ENCODE assay signal across 1 cellular context in genomic region chr20:49937023-49937929, GRCh38.
TF ChIP-seq lines count a peak whose summit lies in the region.

No MANE protein-coding gene starts in this region.

TF ChIP-seq in HepG2, 621 proteins besides CTCF, POLR2A, EP300 and RAD21 (continues in another document):
- no peak for TF ChIP-seq KLF6 (CRISPR knock-in tag; IDR thresholded peaks at IDR 0.05)
- no peak for TF ChIP-seq MAZ (IDR thresholded peaks at IDR 0.05; ENCODE audit: borderline replicate concordance, low read depth, low read length)
- peak; percentile 59; the same call in 1 of the 2 replicates for TF ChIP-seq MAZ (CRISPR knock-in tag; IDR thresholded peaks at IDR 0.05; ENCODE audit: low read depth)
- 0 out of 2 replicates have a peak, but pooled peaks have one; percentile 27 for TF ChIP-seq MAF1 (CRISPR knock-in tag; IDR thresholded peaks at IDR 0.05; ENCODE audit: borderline replicate concordance)
- no peak for TF ChIP-seq DR1 (CRISPR knock-in tag; IDR thresholded peaks at IDR 0.05)
- no peak for TF ChIP-seq POLR2AphosphoS5 (IDR thresholded peaks at IDR 0.05; ENCODE audit: low read depth, low read length)
- peak; percentile 58; the same call in 1 of the 2 replicates for TF ChIP-seq ZNF44 (CRISPR knock-in tag; IDR thresholded peaks at IDR 0.05)
- TF ChIP-seq U2AF2 (IDR thresholded peaks at IDR 0.05; ENCODE audit: low read depth, low read length), result no peak
- TF ChIP-seq ZSCAN22 (CRISPR knock-in tag; IDR thresholded peaks at IDR 0.05), result no peak
- no peak; the same call in 1 of the 2 replicates for TF ChIP-seq NR0B2 (CRISPR knock-in tag; IDR thresholded peaks at IDR 0.05)
- 0 out of 2 replicates have a peak, but pooled peaks have one; percentile 42 for TF ChIP-seq HOXA7 (CRISPR knock-in tag; IDR thresholded peaks at IDR 0.05)
- TF ChIP-seq ARHGAP35 (CRISPR knock-in tag; IDR thresholded peaks at IDR 0.05; ENCODE audit: borderline replicate concordance), result no peak
- TF ChIP-seq ZNF264 (CRISPR knock-in tag; IDR thresholded peaks at IDR 0.05), result peak; percentile 64; the same call in 1 of the 2 replicates
- no peak for TF ChIP-seq SMAD1 (CRISPR knock-in tag; IDR thresholded peaks at IDR 0.05; ENCODE audit: borderline replicate concordance, low read depth)
- TF ChIP-seq ZNF281 (CRISPR knock-in tag; IDR thresholded peaks at IDR 0.05; ENCODE audit: borderline replicate concordance), result 0 out of 2 replicates have a peak, but pooled peaks have one; percentile 24
- TF ChIP-seq PRMT3 (CRISPR knock-in tag; IDR thresholded peaks at IDR 0.05; ENCODE audit: borderline replicate concordance, low read depth), result no peak
- TF ChIP-seq ZNF446 (CRISPR knock-in tag; IDR thresholded peaks at IDR 0.05), result no peak
- TF ChIP-seq IRF2 (CRISPR knock-in tag; IDR thresholded peaks at IDR 0.05), result no peak
- no peak; the same call in 1 of the 2 replicates for TF ChIP-seq THAP11 (CRISPR knock-in tag; IDR thresholded peaks at IDR 0.05)
- no peak for TF ChIP-seq JUN (CRISPR knock-in tag; IDR thresholded peaks at IDR 0.05)
- 0 out of 2 replicates have a peak, but pooled peaks have one; percentile 26 for TF ChIP-seq SRF (IDR thresholded peaks at IDR 0.05; ENCODE audit: low read depth, low read length)
- TF ChIP-seq TBL1XR1 (IDR thresholded peaks at IDR 0.05; ENCODE audit: borderline replicate concordance, low read length, partially characterized antibody), result no peak
- TF ChIP-seq AKAP8 (CRISPR knock-in tag; IDR thresholded peaks at IDR 0.05), result no peak
- TF ChIP-seq ZNF607 (CRISPR knock-in tag; IDR thresholded peaks at IDR 0.05; ENCODE audit: borderline replicate concordance), result no peak
- TF ChIP-seq HMGXB4 (CRISPR knock-in tag; IDR thresholded peaks at IDR 0.05; ENCODE audit: borderline replicate concordance in 1 of 2, low read depth in 1 of 2), result peak in 1 of 2 experiments; percentile 0; a peak in 1 of 4 replicates
- TF ChIP-seq ZNF678 (CRISPR knock-in tag; IDR thresholded peaks at IDR 0.05), result no peak
- TF ChIP-seq ZNF143 (CRISPR knock-in tag; IDR thresholded peaks at IDR 0.05), result 0 out of 2 replicates have a peak, but pooled peaks have one; percentile 34
- TF ChIP-seq ZNF33B (CRISPR knock-in tag; IDR thresholded peaks at IDR 0.05), result no peak
- no peak for TF ChIP-seq TCF7 (IDR thresholded peaks at IDR 0.05; ENCODE audit: low read depth)
- TF ChIP-seq HOXA3 (CRISPR knock-in tag; IDR thresholded peaks at IDR 0.05), result peak; percentile 50; the same call in 1 of the 2 replicates
- no peak; a peak in 1 of 4 replicates for TF ChIP-seq KLF16 (CRISPR knock-in tag; IDR thresholded peaks at IDR 0.05)
- TF ChIP-seq MLX (CRISPR knock-in tag; IDR thresholded peaks at IDR 0.05), result no peak
- TF ChIP-seq AFF4 (CRISPR knock-in tag; IDR thresholded peaks at IDR 0.05), result no peak
- TF ChIP-seq TSC22D2 (CRISPR knock-in tag; IDR thresholded peaks at IDR 0.05; ENCODE audit: borderline replicate concordance), result no peak
- 0 out of 2 replicates have a peak, but pooled peaks have one; percentile 43 for TF ChIP-seq ISL2 (CRISPR knock-in tag; IDR thresholded peaks at IDR 0.05)
- TF ChIP-seq BRD4 (CRISPR knock-in tag; IDR thresholded peaks at IDR 0.05), result peak; percentile 53; the same call in 1 of the 2 replicates
- TF ChIP-seq RARG (CRISPR knock-in tag; IDR thresholded peaks at IDR 0.05; ENCODE audit: low read depth), result no peak
- TF ChIP-seq GLI4 (CRISPR knock-in tag; IDR thresholded peaks at IDR 0.05; ENCODE audit: borderline replicate concordance), result no peak
- no peak for TF ChIP-seq ZNF124 (CRISPR knock-in tag; IDR thresholded peaks at IDR 0.05)
- TF ChIP-seq HES4 (CRISPR knock-in tag; IDR thresholded peaks at IDR 0.05; ENCODE audit: borderline replicate concordance), result no peak
- TF ChIP-seq ZNF407 (CRISPR knock-in tag; IDR thresholded peaks at IDR 0.05; ENCODE audit: not compliant biosample characterization), result no peak
- 0 out of 2 replicates have a peak, but pooled peaks have one; percentile 24 for TF ChIP-seq ZC3H4 (CRISPR knock-in tag; IDR thresholded peaks at IDR 0.05; ENCODE audit: borderline replicate concordance)
- TF ChIP-seq NONO (IDR thresholded peaks at IDR 0.05), result no peak
- no peak for TF ChIP-seq NONO (CRISPR knock-in tag; conservative IDR thresholded peaks at IDR 0.05)
- TF ChIP-seq ZNF549 (CRISPR knock-in tag; IDR thresholded peaks at IDR 0.05), result no peak
